In genomic region chr9:135304886-135305285, GRCh38 we compare ENCODE assay signal across 19 cellular contexts.
"Had no signal": no experiment of that assay in that cellular context is flagged by ENCODE, and none has a peak within 500 bp of the region (broad histone marks: within the 10 kb centered on the region; RNA-seq: fewer than 3 reads in every experiment).

No MANE protein-coding gene starts in this region.

- H3K9me3 Mint-ChIP-seq: immature natural killer cell had no signal

- ATAC-seq: left colon; left ventricle myocardium superior; lower lobe of right lung; natural killer cell; psoas muscle; right lobe of liver; stimulated activated naive CD8-positive, alpha-beta T cell treated with anti-CD3 and anti-CD28 coated beads, Interleukin-15, amount 100 ng/mL, for 72 hours had no signal

- H3K4me3 Mint-ChIP-seq: immature natural killer cell; natural killer cell; stimulated activated naive CD8-positive, alpha-beta T cell treated with anti-CD3 and anti-CD28 coated beads, Interleukin-15, amount 100 ng/mL, for 72 hours had no signal

- H3K4me1 Mint-ChIP-seq: immature natural killer cell; natural killer cell; stimulated activated naive CD8-positive, alpha-beta T cell treated with anti-CD3 and anti-CD28 coated beads, Interleukin-15, amount 100 ng/mL, for 72 hours had no signal

- H3K36me3 Mint-ChIP-seq: immature natural killer cell, natural killer cell had no signal

- DNase-seq: dorsolateral prefrontal cortex; effector CD4-positive, alpha-beta T cell; hypothalamus; immature natural killer cell; islet precursor cell; kidney glomerular epithelial cell; left colon; left ventricle myocardium superior; lower lobe of right lung; natural killer cell; occipital lobe; psoas muscle; right lobe of liver; small intestine; stimulated activated CD4-positive, alpha-beta T cell treated with anti-CD3 and anti-CD28 coated beads, Interleukin-15, amount 100 ng/mL, for 24 hours; stimulated activated CD4-positive, alpha-beta T cell treated with anti-CD3 and anti-CD28 coated beads, Interleukin-2, amount 100 ng/mL, for 48 hours; stimulated activated naive CD4-positive, alpha-beta T cell; stimulated activated naive CD8-positive, alpha-beta T cell treated with anti-CD3 and anti-CD28 coated beads, Interleukin-15, amount 100 ng/mL, for 72 hours; transverse colon had no signal

- H3K27ac Mint-ChIP-seq: immature natural killer cell; natural killer cell; stimulated activated naive CD8-positive, alpha-beta T cell treated with anti-CD3 and anti-CD28 coated beads, Interleukin-15, amount 100 ng/mL, for 72 hours had no signal
